7 cellular contexts compared by ENCODE assay signal in the genomic region with DNA sequence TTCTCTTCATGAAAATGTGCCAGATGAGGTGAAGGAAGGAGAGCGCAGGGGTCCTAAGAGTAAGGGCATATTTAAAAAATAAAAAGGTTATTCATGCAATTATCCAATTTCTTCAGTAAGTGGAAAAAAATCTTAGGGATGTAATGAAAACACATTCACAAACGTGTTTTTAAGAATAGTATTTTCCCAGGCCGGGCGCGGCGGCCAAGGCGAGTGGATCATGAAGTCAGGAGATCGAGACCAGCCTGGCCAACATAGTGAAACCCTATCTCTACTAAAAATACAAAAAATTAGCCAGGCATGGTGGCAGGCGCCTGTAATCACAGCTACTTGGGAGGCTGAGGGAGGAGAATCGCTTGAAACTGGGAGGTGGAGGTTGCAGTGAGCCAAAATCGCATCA.
DNase-seq lines count a peak whose midpoint lies in the region; ATAC-seq and TF ChIP-seq lines count a peak whose summit lies in the region.
"Not testable (repeated sequence)": the region's sequence is repeated elsewhere in the genome, so short reads cannot be mapped to it uniquely, and the experiment has no call there.

No MANE protein-coding gene starts in this region.

- POLR2A ChIA-PET in CD4-positive, alpha-beta T cell (lab: Charles Lee) = interaction anchor here (1.1 to 1.6 kb wide), 2 partner anchors 9 to 80 kb away, joined by 3 to 4 read pairs; no protein-coding TSS in a partner anchor
- POLR2A ChIA-PET in PC-3 (lab: Charles Lee; ENCODE audit: unreplicated experiment) = not testable (repeated sequence)
- POLR2A ChIA-PET in activated CD4-positive, alpha-beta T cell treated with anti-CD3 and anti-CD28 coated beads for 36 hours (lab: Charles Lee) = interaction anchor here (0.7 to 2.1 kb wide), 9 partner anchors 17 to 81 kb away, joined by 3 to 17 read pairs (median 7); no protein-coding TSS in a partner anchor

- H3K36me3 Mint-ChIP-seq in CD4-positive, alpha-beta T cell (ENCODE audit: low read depth) = peaks cover 68% of the 10 kb centered on the region
- H3K36me3 Mint-ChIP-seq in activated CD4-positive, alpha-beta T cell treated with anti-CD3 and anti-CD28 coated beads for 36 hours (ENCODE audit: low read depth) = peaks cover 20% of the 10 kb centered on the region
- H3K36me3 Mint-ChIP-seq in activated T-cell treated with anti-CD3 and anti-CD28 coated beads, Interleukin-2, amount 50 U/mL, for 24 hours (ENCODE audit: low read depth) = peaks cover 24% of the 10 kb centered on the region
- peaks cover 30% of the 10 kb centered on the region for H3K36me3 Mint-ChIP-seq in activated naive CD4-positive, alpha-beta T cell treated with anti-CD3 and anti-CD28 coated beads, Interleukin-2, amount 50 U/mL, for 24 hours
- peaks cover 22% of the 10 kb centered on the region for H3K36me3 Mint-ChIP-seq in effector memory CD8-positive, alpha-beta T cell (ENCODE audit: insufficient read depth)
- H3K36me3 Mint-ChIP-seq in stimulated activated effector memory CD8-positive, alpha-beta T cell treated with anti-CD3 and anti-CD28 coated beads, Interleukin-12 subunit alpha, Interleukin-12 subunit beta, amount 100 ng/mL, for 72 hours = peaks cover 30% of the 10 kb centered on the region

- H3K4me3 Mint-ChIP-seq in CD4-positive, alpha-beta T cell; activated CD4-positive, alpha-beta T cell treated with anti-CD3 and anti-CD28 coated beads for 36 hours; activated T-cell treated with anti-CD3 and anti-CD28 coated beads, Interleukin-2, amount 50 U/mL, for 24 hours; activated naive CD4-positive, alpha-beta T cell treated with anti-CD3 and anti-CD28 coated beads, Interleukin-2, amount 50 U/mL, for 24 hours: not testable (repeated sequence)
- H3K4me3 Mint-ChIP-seq in effector memory CD8-positive, alpha-beta T cell = peak overlapping the region in 1 of 2 donors; percentile 62
- peak overlapping the region; percentile 72 for H3K4me3 Mint-ChIP-seq in stimulated activated effector memory CD8-positive, alpha-beta T cell treated with anti-CD3 and anti-CD28 coated beads, Interleukin-12 subunit alpha, Interleukin-12 subunit beta, amount 100 ng/mL, for 72 hours

- not testable (repeated sequence) for ATAC-seq in CD4-positive, alpha-beta T cell (ENCODE audit: poor library complexity); PC-3; activated CD4-positive, alpha-beta T cell treated with anti-CD3 and anti-CD28 coated beads for 36 hours; effector memory CD8-positive, alpha-beta T cell (replicated peaks); stimulated activated effector memory CD8-positive, alpha-beta T cell treated with anti-CD3 and anti-CD28 coated beads, Interleukin-12 subunit alpha, Interleukin-12 subunit beta, amount 100 ng/mL, for 72 hours

- not testable (repeated sequence) for BruUV-seq in PC-3 (replicated peaks; lab: Mats Ljungman, UMichigan)

- H2AFZ ChIP-seq in PC-3 (ENCODE audit: low read length) = not testable (repeated sequence)

- peaks cover 39% of the 10 kb centered on the region for H3K79me2 ChIP-seq in PC-3 (ENCODE audit: low read length)

- not testable (repeated sequence) for H3K9ac ChIP-seq in PC-3 (ENCODE audit: low read length)

- not testable (repeated sequence) for H3K9me3 ChIP-seq in CD4-positive, alpha-beta T cell (ENCODE audit: control insufficient read depth, low read length); PC-3 (ENCODE audit: low read length)

- H3K4me3 ChIP-seq in PC-3 (ENCODE audit: low read length) = not testable (repeated sequence)

- H3K9me2 ChIP-seq in PC-3 (replicated peaks; ENCODE audit: low read length) = not testable (repeated sequence)

- CTCF ChIA-PET in CD4-positive, alpha-beta T cell (lab: Charles Lee) = interaction anchor here (1.1 to 1.5 kb wide), 3 partner anchors 10 to 83 kb away, joined by 3 to 4 read pairs (median 4); no protein-coding TSS in a partner anchor
- CTCF ChIA-PET in PC-3 (lab: Charles Lee) = not testable (repeated sequence)
- CTCF ChIA-PET in activated CD4-positive, alpha-beta T cell treated with anti-CD3 and anti-CD28 coated beads for 36 hours (lab: Charles Lee) = interaction anchor here (0.6 to 2.2 kb wide), 8 partner anchors 9 to 81 kb away, joined by 3 to 14 read pairs (median 4); no protein-coding TSS in a partner anchor

- H3K27me3 ChIP-seq in CD4-positive, alpha-beta T cell (ENCODE audit: control insufficient read depth, insufficient read depth, low read length); PC-3 (ENCODE audit: low read length): not testable (repeated sequence)

- peaks cover 42% of the 10 kb centered on the region for H3K4me1 ChIP-seq in PC-3 (ENCODE audit: insufficient read depth, low read length)

- H3K27ac ChIP-seq in CD4-positive, alpha-beta T cell (ENCODE audit: low read depth, low read length) = not testable (repeated sequence)
- peak overlapping the region; percentile 85; the same call in 1 of the 2 replicates for H3K27ac ChIP-seq in PC-3 (ENCODE audit: low read length)

- not testable (repeated sequence) for H4K20me1 ChIP-seq in PC-3 (ENCODE audit: low read length)

- H3K27ac Mint-ChIP-seq in CD4-positive, alpha-beta T cell = peak overlapping the region; percentile 86
- peak overlapping the region; percentile 68 for H3K27ac Mint-ChIP-seq in activated CD4-positive, alpha-beta T cell treated with anti-CD3 and anti-CD28 coated beads for 36 hours
- H3K27ac Mint-ChIP-seq in activated T-cell treated with anti-CD3 and anti-CD28 coated beads, Interleukin-2, amount 50 U/mL, for 24 hours = peak overlapping the region; percentile 84
- H3K27ac Mint-ChIP-seq in activated naive CD4-positive, alpha-beta T cell treated with anti-CD3 and anti-CD28 coated beads, Interleukin-2, amount 50 U/mL, for 24 hours = peak overlapping the region; percentile 81
- H3K27ac Mint-ChIP-seq in effector memory CD8-positive, alpha-beta T cell = peak overlapping the region; percentile 16 to 85
- H3K27ac Mint-ChIP-seq in stimulated activated effector memory CD8-positive, alpha-beta T cell treated with anti-CD3 and anti-CD28 coated beads, Interleukin-12 subunit alpha, Interleukin-12 subunit beta, amount 100 ng/mL, for 72 hours = peak overlapping the region; percentile 100

- TF ChIP-seq CTCF in CD4-positive, alpha-beta T cell (IDR thresholded peaks at IDR 0.05); PC-3 (conservative IDR thresholded peaks at IDR 0.05; ENCODE audit: low read depth, low read length): not testable (repeated sequence)

- not testable (repeated sequence) for H3F3A ChIP-seq in PC-3 (ENCODE audit: low read length, unreplicated experiment)

- H3K27me3 Mint-ChIP-seq in CD4-positive, alpha-beta T cell; activated CD4-positive, alpha-beta T cell treated with anti-CD3 and anti-CD28 coated beads for 36 hours; activated T-cell treated with anti-CD3 and anti-CD28 coated beads, Interleukin-2, amount 50 U/mL, for 24 hours; activated naive CD4-positive, alpha-beta T cell treated with anti-CD3 and anti-CD28 coated beads, Interleukin-2, amount 50 U/mL, for 24 hours; effector memory CD8-positive, alpha-beta T cell: not testable (repeated sequence)

- H3K9me3 Mint-ChIP-seq in CD4-positive, alpha-beta T cell; activated CD4-positive, alpha-beta T cell treated with anti-CD3 and anti-CD28 coated beads for 36 hours (ENCODE audit: low read depth); activated T-cell treated with anti-CD3 and anti-CD28 coated beads, Interleukin-2, amount 50 U/mL, for 24 hours; activated naive CD4-positive, alpha-beta T cell treated with anti-CD3 and anti-CD28 coated beads, Interleukin-2, amount 50 U/mL, for 24 hours; effector memory CD8-positive, alpha-beta T cell; stimulated activated effector memory CD8-positive, alpha-beta T cell treated with anti-CD3 and anti-CD28 coated beads, Interleukin-12 subunit alpha, Interleukin-12 subunit beta, amount 100 ng/mL, for 72 hours: not testable (repeated sequence)

- H3K4me1 Mint-ChIP-seq in CD4-positive, alpha-beta T cell (ENCODE audit: low read depth) = peaks cover 95% of the 10 kb centered on the region
- H3K4me1 Mint-ChIP-seq in activated CD4-positive, alpha-beta T cell treated with anti-CD3 and anti-CD28 coated beads for 36 hours = peaks cover 92% of the 10 kb centered on the region
- H3K4me1 Mint-ChIP-seq in activated T-cell treated with anti-CD3 and anti-CD28 coated beads, Interleukin-2, amount 50 U/mL, for 24 hours (ENCODE audit: low read depth) = peaks cover 92% of the 10 kb centered on the region
- peaks cover 92% of the 10 kb centered on the region for H3K4me1 Mint-ChIP-seq in activated naive CD4-positive, alpha-beta T cell treated with anti-CD3 and anti-CD28 coated beads, Interleukin-2, amount 50 U/mL, for 24 hours
- peaks cover 81 to 85% of the 10 kb centered on the region in 2 donors for H3K4me1 Mint-ChIP-seq in effector memory CD8-positive, alpha-beta T cell (ENCODE audit: low read depth in 2 of 2)
- H3K4me1 Mint-ChIP-seq in stimulated activated effector memory CD8-positive, alpha-beta T cell treated with anti-CD3 and anti-CD28 coated beads, Interleukin-12 subunit alpha, Interleukin-12 subunit beta, amount 100 ng/mL, for 72 hours = peaks cover 94% of the 10 kb centered on the region

- not testable (repeated sequence) for DNase-seq in CD4-positive, alpha-beta T cell; PC-3; activated CD4-positive, alpha-beta T cell treated with anti-CD3 and anti-CD28 coated beads for 36 hours; activated T-cell treated with anti-CD3 and anti-CD28 coated beads, Interleukin-2, amount 50 U/mL, for 24 hours; effector memory CD8-positive, alpha-beta T cell; stimulated activated effector memory CD8-positive, alpha-beta T cell treated with anti-CD3 and anti-CD28 coated beads, Interleukin-12 subunit alpha, Interleukin-12 subunit beta, amount 100 ng/mL, for 72 hours (ENCODE audit: low spot score in 2 of 2)

- H3K36me3 ChIP-seq in PC-3 (ENCODE audit: low read depth, low read length) = not testable (repeated sequence)

- intact Hi-C loops in CD4-positive, alpha-beta T cell (cut with DNase I, micrococcal nuclease) = loop anchor here in 1 of 2 experiments (5.0 kb wide), 1 partner anchor 75 kb away; no protein-coding TSS in a partner anchor
- intact Hi-C loops in PC-3 (cut with micrococcal nuclease) = loop anchor here (5.0 kb wide), 1 partner anchor 65 kb away; no protein-coding TSS in a partner anchor
- intact Hi-C loops in activated CD4-positive, alpha-beta T cell treated with anti-CD3 and anti-CD28 coated beads for 36 hours (cut with DNase I, micrococcal nuclease) = loop anchor here (1.0 to 5.0 kb wide), 8 partner anchors 20 to 390 kb away; no protein-coding TSS in a partner anchor

- H3K4me2 ChIP-seq in PC-3 (ENCODE audit: low read length) = not testable (repeated sequence)
